In genomic region chr4:498328-498919, GRCh38 we compare ENCODE assay signal across 8 cellular contexts. TPM values are rescaled to one million over a fixed set of nuclear protein-coding genes. Genes with fewer than 3 reads are reported as not detected.
DNase-seq lines count a peak whose midpoint lies in the region; ATAC-seq and TF ChIP-seq lines count a peak whose summit lies in the region.

No MANE protein-coding gene starts in this region.

- intact Hi-C loops in HCT116 (cut with micrococcal nuclease): no loop called here

- RAD21 ChIA-PET in HCT116 (lab: Charles Lee; ENCODE audit: low non-redundant PET in 1 of 2, low total read pairs in 2 of 2, uncharacterized antibody in 2 of 2, unreplicated experiment in 2 of 2): no interaction called here

- peaks cover 8% of the 10 kb centered on the region for H3K9me3 ChIP-seq in CD8-positive, alpha-beta memory T cell (ENCODE audit: low read length)
- H3K9me3 ChIP-seq in HCT116 (ENCODE audit: control insufficient read depth in 1 of 2, insufficient read depth in 1 of 2, low read depth in 1 of 2, low read length in 2 of 2) (peaks cover 0 to 5% of the 10 kb centered on the region in 2 experiments; a peak in 2 of 4 replicates), parathyroid adenoma (ENCODE audit: control insufficient read depth, low read length) (no peaks in the 10 kb centered on the region)

- peak in 1 of 5 donors; percentile 3 for DNase-seq in CD8-positive, alpha-beta memory T cell
- DNase-seq in HCT116 (ENCODE audit: low read depth, low spot score) (no peak), T follicular helper cell (ENCODE audit: low read depth) (peak; percentile 12), fibroblast of pulmonary artery (ENCODE audit: low read depth) (no peak), SIG-M5 treated with dmso at 0.1 percent for 504 hours (lab: John Stamatoyannopoulos, UW; ENCODE audit: unreplicated experiment) (no peak), cerebellum (ENCODE audit: low spot score) (no peak), KBM-7 (no peak)

- peaks cover 9 to 24% (median 23%) of the 10 kb centered on the region in 5 donors for H3K9me3 Mint-ChIP-seq in CD8-positive, alpha-beta memory T cell

- no peak for TF ChIP-seq POLR2A in HCT116 (IDR thresholded peaks at IDR 0.05; ENCODE audit: borderline replicate concordance, extremely low read depth, insufficient read depth, insufficient read length)

- TF ChIP-seq CTCF in HCT116 (IDR thresholded peaks at IDR 0.05 in 2 of 3, conservative IDR thresholded peaks at IDR 0.05 in 1 of 3; ENCODE audit: borderline replicate concordance in 1 of 3, insufficient read depth in 1 of 3, low read depth in 2 of 3, low read length in 2 of 3) (no peak), fibroblast of pulmonary artery (IDR thresholded peaks at IDR 0.05; ENCODE audit: low read length, missing control alignments) (no peak), parathyroid adenoma (IDR thresholded peaks at IDR 0.05) (no peak)

- peaks cover 14% of the 10 kb centered on the region for H3K4me1 ChIP-seq in CD8-positive, alpha-beta memory T cell (ENCODE audit: insufficient read depth, low read length)
- peaks cover 5 to 14% of the 10 kb centered on the region in 2 experiments; a peak in 3 of 4 replicates for H3K4me1 ChIP-seq in HCT116 (ENCODE audit: control insufficient read depth in 1 of 2, insufficient read depth in 2 of 2, low read length in 2 of 2)
- H3K4me1 ChIP-seq in parathyroid adenoma: no peaks in the 10 kb centered on the region

- H3K27ac ChIP-seq in CD8-positive, alpha-beta memory T cell (ENCODE audit: low read depth, low read length): peak overlapping the region; percentile 97
- H3K27ac ChIP-seq in HCT116 (ENCODE audit: low read depth, low read length): peak overlapping the region; percentile 66
- peak overlapping the region; percentile 75 for H3K27ac ChIP-seq in parathyroid adenoma

- no peaks in the 10 kb centered on the region for H4K20me1 ChIP-seq in HCT116 (ENCODE audit: insufficient read depth)

- peak overlapping the region; percentile 91 to 99 (median 92) for H3K4me3 Mint-ChIP-seq in CD8-positive, alpha-beta memory T cell

- peak; percentile 38 for ATAC-seq in HCT116

- H3K79me2 ChIP-seq in HCT116 (ENCODE audit: insufficient read depth, low read length): peaks cover 86% of the 10 kb centered on the region
- H3K79me2 ChIP-seq in parathyroid adenoma: peaks cover 2% of the 10 kb centered on the region

- H3K9ac ChIP-seq in HCT116 (ENCODE audit: low read length): peak overlapping the region; percentile 83
- peak overlapping the region; percentile 37 for H3K9ac ChIP-seq in parathyroid adenoma

- H3K4me2 ChIP-seq in HCT116 (ENCODE audit: low read length) (peak overlapping the region; percentile 80), parathyroid adenoma (ENCODE audit: low read length) (peak overlapping the region; percentile 76)

- no peaks in the 10 kb centered on the region for H3K27me3 ChIP-seq in CD8-positive, alpha-beta memory T cell (ENCODE audit: insufficient read depth, low read length, poor library complexity, severe bottlenecking)
- H3K27me3 ChIP-seq in HCT116 (ENCODE audit: insufficient read depth, low read length) (no peaks in the 10 kb centered on the region), parathyroid adenoma (ENCODE audit: control insufficient read depth, insufficient read depth, low read length) (no peaks in the 10 kb centered on the region)

- in situ Hi-C loops in KBM-7 (cut with MboI; ENCODE audit: low pct_unique_long_range_greater_than_20kb, low sequenced_read_pairs): no loop called here

- H2AFZ ChIP-seq in HCT116 (ENCODE audit: low read depth, low read length, poor library complexity, severe bottlenecking) (no peak overlapping the region), parathyroid adenoma (peak overlapping the region; percentile 87)

- H3K4me3 ChIP-seq in CD8-positive, alpha-beta memory T cell (ENCODE audit: low read length): peak overlapping the region; percentile 92
- H3K4me3 ChIP-seq in HCT116 (replicated peaks in 1 of 2; ENCODE audit: low read depth in 1 of 2, low read length in 2 of 2) (peak overlapping the region; percentile 60 to 78), fibroblast of pulmonary artery (replicated peaks; ENCODE audit: low read depth, low read length) (peak overlapping the region; percentile 92), parathyroid adenoma (ENCODE audit: low read depth, low read length) (peak overlapping the region; percentile 90)

- POLR2A ChIA-PET in CD8-positive, alpha-beta memory T cell (lab: Charles Lee): interaction anchor here (0.7 to 1.0 kb wide), 2 partner anchors 25 to 160 kb away, joined by 4 to 7 read pairs; no protein-coding TSS in a partner anchor
- POLR2A ChIA-PET in HCT116 (lab: Charles Lee): no interaction called here

- peaks cover 53 to 67% (median 54%) of the 10 kb centered on the region in 3 donors for H3K4me1 Mint-ChIP-seq in CD8-positive, alpha-beta memory T cell

- BruUV-seq in HCT116 (replicated peaks; lab: Mats Ljungman, UMichigan): TSS peak; percentile 70

- no peak for TF ChIP-seq RAD21 in HCT116 (IDR thresholded peaks at IDR 0.05; ENCODE audit: low read depth)

- peaks cover 20% of the 10 kb centered on the region for H3K36me3 ChIP-seq in CD8-positive, alpha-beta memory T cell (ENCODE audit: insufficient read depth, low read length)
- H3K36me3 ChIP-seq in HCT116 (ENCODE audit: control insufficient read depth in 1 of 2, insufficient read depth in 2 of 2, low read length in 2 of 2) (peaks cover 7 to 38% of the 10 kb centered on the region in 2 experiments), parathyroid adenoma (ENCODE audit: control insufficient read depth, insufficient read depth, low read length) (no peaks in the 10 kb centered on the region)

- CTCF ChIA-PET in CD8-positive, alpha-beta memory T cell (lab: Charles Lee): interaction anchor here (0.7 kb wide), 1 partner anchor 73 kb away, joined by 5 read pairs; no protein-coding TSS in a partner anchor
- CTCF ChIA-PET in HCT116 (lab: Charles Lee): no interaction called here

- peaks cover 24 to 73% (median 46%) of the 10 kb centered on the region in 3 donors for H3K36me3 Mint-ChIP-seq in CD8-positive, alpha-beta memory T cell

- H3K27me3 Mint-ChIP-seq in CD8-positive, alpha-beta memory T cell: no peaks in the 10 kb centered on the region

- H3K9me2 ChIP-seq in HCT116 (ENCODE audit: insufficient read depth): no peaks in the 10 kb centered on the region

- H3K27ac Mint-ChIP-seq in CD8-positive, alpha-beta memory T cell: peak overlapping the region; percentile 94 to 99 (median 96)

TF ChIP-seq in HCT116, 20 proteins besides CTCF, POLR2A, EP300 and RAD21 (continues in another document):
- TF ChIP-seq REST (IDR thresholded peaks at IDR 0.05; ENCODE audit: low read depth) (no peak), CBX3 (IDR thresholded peaks at IDR 0.05; ENCODE audit: low read depth) (no peak), SRF (IDR thresholded peaks at IDR 0.05; ENCODE audit: low read depth) (no peak), FOSL1 (IDR thresholded peaks at IDR 0.05; ENCODE audit: low read depth) (no peak), ZNF274 (IDR thresholded peaks at IDR 0.05; ENCODE audit: low read depth, low read length) (no peak), MAX (IDR thresholded peaks at IDR 0.05) (no peak), ZFX (IDR thresholded peaks at IDR 0.05) (no peak), EZH2 (IDR thresholded peaks at IDR 0.05) (no peak)

RNA-seq across cellular contexts. Expression of gene ZNF721, which starts 0.5 kb away (rescaled TPM):
- total RNA-seq in CD8-positive, alpha-beta memory T cell: 10 to 100 TPM; 31.1 to 31.5 TPM
- polyA plus RNA-seq in CD8-positive, alpha-beta memory T cell: 42.1 TPM
- total RNA-seq in HCT116 (2021; ENCODE audit: unreplicated experiment) (34.5 TPM), cerebellum (46.5 TPM)
- polyA plus RNA-seq in HCT116 (2012): 25.5 and 29.2 TPM in 2 replicates

RNA-seq across cellular contexts. Expression of gene PIGG, which starts 0.6 kb away (rescaled TPM):
- 10 to 100 TPM; 38.1 to 43.8 TPM for total RNA-seq in CD8-positive, alpha-beta memory T cell
- 26.9 TPM for polyA plus RNA-seq in CD8-positive, alpha-beta memory T cell
- total RNA-seq in HCT116 (2021; ENCODE audit: unreplicated experiment) (38.6 TPM), cerebellum (51.6 TPM)
- polyA plus RNA-seq in HCT116 (2012): 25.0 and 29.6 TPM in 2 replicates
